2 cellular contexts compared by ENCODE assay signal in the genomic region with DNA sequence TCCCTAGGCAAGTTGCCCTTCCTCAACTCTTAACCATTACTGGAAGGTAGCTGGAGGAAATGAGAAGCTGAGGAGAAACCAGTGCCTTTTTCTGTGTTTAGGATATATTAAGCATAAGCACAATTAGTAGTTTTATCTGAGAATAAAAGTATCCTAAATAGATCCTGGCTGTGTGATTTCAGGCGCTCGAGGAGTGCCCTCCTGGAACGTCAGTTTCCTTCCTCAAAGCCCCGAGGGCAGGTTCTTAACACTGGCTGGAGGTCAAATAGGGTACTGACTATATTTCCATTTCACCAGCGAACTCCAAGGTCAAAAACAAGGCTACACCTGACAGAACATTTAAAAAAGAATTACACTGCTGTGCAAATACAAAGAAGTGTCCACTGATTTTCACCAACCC.
TF ChIP-seq lines count a peak whose summit lies in the region.

No MANE protein-coding gene starts in this region.

TF ChIP-seq in GM23338, 12 proteins besides CTCF, POLR2A, EP300 and RAD21:
- no peak for TF ChIP-seq REST (IDR thresholded peaks at IDR 0.05; ENCODE audit: unreplicated experiment)
- no peak for TF ChIP-seq CREB1 (CRISPR knock-in tag; IDR thresholded peaks at IDR 0.05; ENCODE audit: low read depth)
- TF ChIP-seq ZNF462 (CRISPR knock-in tag; IDR thresholded peaks at IDR 0.05) = no peak
- TF ChIP-seq EZH2 (IDR thresholded peaks at IDR 0.05; ENCODE audit: low read depth, unreplicated experiment) = no peak

TF ChIP-seq in endothelial cell of umbilical vein, 7 proteins besides CTCF, POLR2A, EP300 and RAD21:
- no peak for TF ChIP-seq MYC (IDR thresholded peaks at IDR 0.05; ENCODE audit: low read depth, low read length)
- no peak for TF ChIP-seq JUN (IDR thresholded peaks at IDR 0.05; ENCODE audit: borderline replicate concordance, insufficient read depth, insufficient read length, low read depth)
- no peak for TF ChIP-seq GATA2 (IDR thresholded peaks at IDR 0.05; ENCODE audit: insufficient read depth, insufficient read length, low read depth, low read length)
- TF ChIP-seq FOS (IDR thresholded peaks at IDR 0.05; ENCODE audit: borderline replicate concordance, insufficient read depth, low read length) = no peak
- no peak for TF ChIP-seq EZH2 (IDR thresholded peaks at IDR 0.05; ENCODE audit: borderline replicate concordance, low read depth, low read length, severe bottlenecking)
TF ChIP-seq in endothelial cell of umbilical vein: peak in this region for 0.
